ENCODE assay signal across 23 cellular contexts in genomic region chr22:35348703-35349102, GRCh38. TPM values are rescaled to one million over a fixed set of nuclear protein-coding genes. Genes with fewer than 3 reads are reported as not detected.
A peak's percentile ranks its signal among the peaks of the same experiment; 100 is the strongest.
DNase-seq lines count a peak whose midpoint lies in the region; ATAC-seq, FAIRE-seq and TF ChIP-seq lines count a peak whose summit lies in the region.
"Had no signal": no experiment of that assay in that cellular context is flagged by ENCODE, and none has a peak within 500 bp of the region (broad histone marks: within the 10 kb centered on the region; RNA-seq: fewer than 3 reads in every experiment).

No MANE protein-coding gene starts in this region.

- H3K36me3 ChIP-seq in K562 (ENCODE audit: control insufficient read depth, insufficient read depth, low read length): no peaks in the 10 kb centered on the region
- peaks cover 41 to 49% of the 10 kb centered on the region in 2 experiments for H3K36me3 ChIP-seq in mesenchymal stem cell (ENCODE audit: control insufficient read depth in 1 of 2, insufficient read depth in 2 of 2, low read depth in 1 of 2, low read length in 2 of 2)
- no peaks in the 10 kb centered on the region for H3K36me3 ChIP-seq in uterus

- H3K36me3 Mint-ChIP-seq in immature natural killer cell (peaks cover 0 to 5% (median 0%) of the 10 kb centered on the region in 3 donors), endothelial cell (ENCODE audit: low read depth, unreplicated experiment) (no peaks in the 10 kb centered on the region)

- H3K4me3 Mint-ChIP-seq in immature natural killer cell: no peak overlapping the region
- H3K4me3 Mint-ChIP-seq in endothelial cell (ENCODE audit: unreplicated experiment): no peak overlapping the region
- H3K4me3 Mint-ChIP-seq: CD14-positive monocyte had no signal

- H2BK120ac ChIP-seq in mesenchymal stem cell (ENCODE audit: low read depth, low read length): no peak overlapping the region

- H3K14ac ChIP-seq in mesenchymal stem cell (ENCODE audit: low read length in 2 of 2): no peak overlapping the region

- no peak overlapping the region for H2BK12ac ChIP-seq in mesenchymal stem cell (ENCODE audit: low read length in 2 of 2)

- no peak for TF ChIP-seq EP300 in K562 (IDR thresholded peaks at IDR 0.05; ENCODE audit: low read length)

- POLR2A ChIA-PET in K562 (lab: Yijun Ruan, JAX): interaction anchor here (0.7 to 1.0 kb wide), 2 partner anchors 11 to 68 kb away, joined by 3 read pairs; no protein-coding TSS in a partner anchor

- no peak overlapping the region for H2AFZ ChIP-seq in K562 (ENCODE audit: low read depth, low read length)
- no peak overlapping the region for H2AFZ ChIP-seq in mesenchymal stem cell (ENCODE audit: low read depth, low read length)

- intact Hi-C loops in K562 (cut with micrococcal nuclease) (no loop called here), uterus (cut with DNase I; ENCODE audit: low total_unique reads) (no loop called here)

- no peaks in the 10 kb centered on the region for H3K79me1 ChIP-seq in mesenchymal stem cell (replicated peaks; ENCODE audit: low read length, poor library complexity, severe bottlenecking)

- H3K27me3 ChIP-seq in K562 (ENCODE audit: control insufficient read depth in 2 of 2, insufficient read depth in 2 of 2, low read length in 2 of 2) (no peaks in the 10 kb centered on the region), mesenchymal stem cell (ENCODE audit: control insufficient read depth in 1 of 2, insufficient read depth in 1 of 2, low read length in 2 of 2) (no peaks in the 10 kb centered on the region), uterus (no peaks in the 10 kb centered on the region)
- H3K27me3 ChIP-seq: Peyer's patch had no signal

- CTCF ChIA-PET in K562 (lab: Yijun Ruan, JAX; ENCODE audit: low intra/inter-chr PET ratio): no interaction called here

- H4K20me1 ChIP-seq in K562 (replicated peaks; ENCODE audit: control insufficient read depth, insufficient read depth, low read length): no peaks in the 10 kb centered on the region

- H3K9me3 ChIP-seq in K562 (replicated peaks; ENCODE audit: control insufficient read depth, insufficient read depth, low read depth, low read length) (no peaks in the 10 kb centered on the region), mesenchymal stem cell (ENCODE audit: control insufficient read depth, low read length) (no peaks in the 10 kb centered on the region), uterus (no peaks in the 10 kb centered on the region)
- H3K9me3 ChIP-seq: A549, Peyer's patch, SK-N-SH had no signal

- H3K27ac Mint-ChIP-seq in immature natural killer cell (no peak overlapping the region), endothelial cell (ENCODE audit: unreplicated experiment) (no peak overlapping the region)

- TF ChIP-seq POLR2A in K562 (conservative IDR thresholded peaks at IDR 0.05) (no peak), uterus (IDR thresholded peaks at IDR 0.05) (no peak)

- H3K27me3 Mint-ChIP-seq in immature natural killer cell (ENCODE audit: low read depth in 3 of 3): peaks cover 0 to 3% (median 0%) of the 10 kb centered on the region in 3 donors
- H3K27me3 Mint-ChIP-seq in endothelial cell (ENCODE audit: unreplicated experiment): peaks cover 3% of the 10 kb centered on the region

- TF ChIP-seq CTCF in K562 (IDR thresholded peaks at IDR 0.05 in 2 of 3, conservative IDR thresholded peaks at IDR 0.05 in 1 of 3; ENCODE audit: insufficient read depth in 2 of 3, low read depth in 1 of 3, low read length in 3 of 3) (no peak), uterus (IDR thresholded peaks at IDR 0.05) (no peak), endothelial cell (IDR thresholded peaks at IDR 0.05; ENCODE audit: unreplicated experiment) (no peak)

- H3K79me2 ChIP-seq in K562 (ENCODE audit: control insufficient read depth, insufficient read depth, low read length): no peaks in the 10 kb centered on the region

- no peak overlapping the region for H3K4ac ChIP-seq in mesenchymal stem cell (ENCODE audit: low read depth in 1 of 2, low read length in 2 of 2)

- H3K9ac ChIP-seq in K562 (ENCODE audit: insufficient read depth in 1 of 2, low read depth in 2 of 2, low read length in 2 of 2) (no peak overlapping the region), mesenchymal stem cell (ENCODE audit: low read length) (no peak overlapping the region)
- H3K9ac ChIP-seq: KMS-11, SK-N-SH had no signal

- H3K23ac ChIP-seq in mesenchymal stem cell (ENCODE audit: low read length in 2 of 2): no peak overlapping the region

- no peak for FAIRE-seq in K562 (lab: Jason Lieb, UNC)
- FAIRE-seq: A549, GM18507, H54, HTR-8/SVneo had no signal

- no peak for ATAC-seq in K562
- ATAC-seq: A549 had no signal

- no CpG with 5 or more reads among the region's 5 CpGs for WGBS in K562 (ENCODE audit: insufficient coverage, low coverage, missing lambda C conversion rate)
- WGBS in mesenchymal stem cell: 86% methylated on average over 5 of the region's 5 CpGs

- H3K4me1 ChIP-seq in K562 (replicated peaks in 1 of 2; ENCODE audit: control insufficient read depth in 2 of 2, insufficient read depth in 2 of 2, low read length in 2 of 2) (peaks cover 5 to 23% of the 10 kb centered on the region in 2 experiments; a peak in 4 of 5 replicates), mesenchymal stem cell (ENCODE audit: control insufficient read depth, insufficient read depth, low read depth, low read length) (peaks cover 32% of the 10 kb centered on the region), uterus (peaks cover 0 to 10% of the 10 kb centered on the region in 2 donors)

- no peak overlapping the region for H2BK5ac ChIP-seq in mesenchymal stem cell (ENCODE audit: low read depth, low read length, poor library complexity, severe bottlenecking)

- peak overlapping the region; percentile 2 for H2AK5ac ChIP-seq in mesenchymal stem cell (ENCODE audit: low read length, severe bottlenecking)

- no peak for TF ChIP-seq RAD21 in K562 (CRISPR knock-in tag; conservative IDR thresholded peaks at IDR 0.05 in 1 of 2, IDR thresholded peaks at IDR 0.05 in 1 of 2)

- H4K91ac ChIP-seq in mesenchymal stem cell (ENCODE audit: low read length): no peak overlapping the region

- H3K9me3 Mint-ChIP-seq in immature natural killer cell (no peaks in the 10 kb centered on the region), endothelial cell (ENCODE audit: unreplicated experiment) (no peaks in the 10 kb centered on the region)

- H3K4me1 Mint-ChIP-seq in immature natural killer cell: peaks cover 17 to 25% of the 10 kb centered on the region in 2 donors
- peaks cover 4% of the 10 kb centered on the region for H3K4me1 Mint-ChIP-seq in endothelial cell (ENCODE audit: unreplicated experiment)

- no peak overlapping the region for H3K4me2 ChIP-seq in K562 (ENCODE audit: insufficient read depth, low read length)
- H3K4me2 ChIP-seq in mesenchymal stem cell (ENCODE audit: low read length, poor library complexity, severe bottlenecking): no peak overlapping the region
- H3K4me2 ChIP-seq: A549, KMS-11, SK-N-SH had no signal

- no TSS peak for BruUV-seq in K562 (replicated peaks; lab: Mats Ljungman, UMichigan)

- in situ Hi-C loops in K562 (cut with MboI) (no loop called here), G401 (cut with HindIII; ENCODE audit: low sequenced_read_pairs) (no loop called here)

- H3K18ac ChIP-seq in mesenchymal stem cell (ENCODE audit: low read depth in 1 of 2, low read length in 2 of 2): no peak overlapping the region

- H3K9me1 ChIP-seq in K562 (ENCODE audit: control insufficient read depth, insufficient read depth, low read length): no peaks in the 10 kb centered on the region

- H4K8ac ChIP-seq in mesenchymal stem cell (ENCODE audit: low read length): no peak overlapping the region

- H3K4me3 ChIP-seq in K562 (no peak overlapping the region), mesenchymal stem cell (ENCODE audit: insufficient read depth in 1 of 2, low read depth in 1 of 2, low read length in 2 of 2) (no peak overlapping the region), uterus (no peak overlapping the region)
- H3K4me3 ChIP-seq: A549, Peyer's patch had no signal

- H2BK15ac ChIP-seq in mesenchymal stem cell (ENCODE audit: low read depth, poor library complexity, severe bottlenecking): no peak overlapping the region

- H3K27ac ChIP-seq in K562 (ENCODE audit: extremely low read depth, low read depth, low read length) (no peak overlapping the region), mesenchymal stem cell (ENCODE audit: low read length, poor library complexity, severe bottlenecking) (no peak overlapping the region), uterus (no peak overlapping the region)
- H3K27ac ChIP-seq: A549, KMS-11, Peyer's patch had no signal

- peak; percentile 23 for DNase-seq in D341Med (ENCODE audit: low spot score)
- no peak for DNase-seq in K562 (ENCODE audit: extremely low read depth in 1 of 4, low spot score in 3 of 4)
- DNase-seq in mesenchymal stem cell: no peak
- no peak for DNase-seq in G401 (ENCODE audit: low spot score)
- no peak for DNase-seq in immature natural killer cell
- no peak for DNase-seq in uterus
- no peak for DNase-seq in endothelial cell (ENCODE audit: low spot score)
- DNase-seq: Calu3, DND-41, IMR-90, MM.1S, NCI-H2227 treated with DMSO at 0.1 percent for 48 hours, NCI-H510A, OCI-M1, Peyer's patch, SK-N-SH, SW 1271 had no signal

RNA-seq across cellular contexts. Expression of gene HMOX1, which starts 32.2 kb away (rescaled TPM):
- total RNA-seq in K562 (2011; cell fraction: chromatin; rRNA removed; ENCODE audit: low replicate concordance): not detected in 2 replicates
- not detected in 2 replicates for total RNA-seq in K562 (2011; cell fraction: nucleolus; rRNA removed)
- not detected in 2 replicates for total RNA-seq in K562 (2011; cell fraction: nucleoplasm; rRNA removed)
- total RNA-seq in K562 (2014; rRNA removed) (not detected in 2 replicates), K562 (2014; rRNA removed; fragmentation: Illumina TruSeq; extraction: Trizol) (not detected in 2 replicates), K562 (2015; rRNA removed; fragmentation: Illumina TruSeq; extraction: Trizol) (not detected in 2 replicates), K562 (2021) (0.20 TPM in 1 of 2 replicates, not detected in the other), uterus (10 to 100 TPM in 1 of 4 donors, 1 to 10 TPM in 2, under 1 TPM in 1; 0.51 to 13.8 (median 8.5) TPM), endothelial cell (ENCODE audit: unreplicated experiment) (17.5 TPM)
- polyA plus RNA-seq in K562 (2011; rRNA removed) (0.05 TPM in 1 of 2 replicates, not detected in the other), K562 (2014; fragmentation: Illumina TruSeq; extraction: Trizol) (not detected in 2 replicates), K562 (2014; fragmentation: Nextera tagmentation; extraction: Ambion mirVana) (not detected), K562 (2014; rRNA removed) (not detected in 2 replicates), immature natural killer cell (10 to 100 TPM in 2 of 3 donors, 1 to 10 TPM in 1; 5.3 to 12.8 (median 11.3) TPM)
- 0.04 and 0.21 TPM in 2 replicates for polyA plus RNA-seq in K562 (2011; cell fraction: cytosol; rRNA removed)
- polyA plus RNA-seq in K562 (2011; cell fraction: nucleus; rRNA removed): not detected in 2 replicates
- not detected in 2 replicates for polyA plus RNA-seq in K562 (2012)
- polyA minus RNA-seq in K562 (2011; rRNA and poly(A)+ RNA removed): not detected in 2 replicates
- not detected in 2 replicates for polyA minus RNA-seq in K562 (2011; cell fraction: cytosol; rRNA and poly(A)+ RNA removed)
- not detected in 2 replicates for polyA minus RNA-seq in K562 (2011; cell fraction: nucleus; rRNA and poly(A)+ RNA removed)
- polyA plus RNA-seq in mesenchymal stem cell (2013, experiment 1 of 2): 24.1 TPM
- 24.2 TPM for polyA plus RNA-seq in mesenchymal stem cell (2013, experiment 2 of 2)
- 63.1 and 71.6 TPM in 2 replicates for total RNA-seq in G401 (2014; rRNA removed; shearing (Covaris generic))

RNA-seq across cellular contexts. Expression of gene TOM1, which starts 49.0 kb away (rescaled TPM):
- total RNA-seq in K562 (2011; cell fraction: chromatin; rRNA removed; ENCODE audit: low replicate concordance): 30.6 and 79.2 TPM in 2 replicates
- total RNA-seq in K562 (2011; cell fraction: nucleolus; rRNA removed): 34.5 and 38.2 TPM in 2 replicates
- total RNA-seq in K562 (2011; cell fraction: nucleoplasm; rRNA removed): 39.4 and 44.0 TPM in 2 replicates
- total RNA-seq in K562 (2014; rRNA removed) (12.0 and 14.8 TPM in 2 replicates), K562 (2014; rRNA removed; fragmentation: Illumina TruSeq; extraction: Trizol) (5.9 and 6.3 TPM in 2 replicates), K562 (2015; rRNA removed; fragmentation: Illumina TruSeq; extraction: Trizol) (9.9 and 10.3 TPM in 2 replicates), K562 (2021) (12.6 and 13.7 TPM in 2 replicates), uterus (10 to 100 TPM; 21.3 to 66.7 (median 52.5) TPM), endothelial cell (ENCODE audit: unreplicated experiment) (32.0 TPM)
- polyA plus RNA-seq in K562 (2011; rRNA removed) (18.2 and 24.5 TPM in 2 replicates), K562 (2014; fragmentation: Illumina TruSeq; extraction: Trizol) (17.9 and 20.6 TPM in 2 replicates), K562 (2014; fragmentation: Nextera tagmentation; extraction: Ambion mirVana) (1 to 10 TPM in 1 of 2 experiments, under 1 TPM in 1; 0.64 to 1.2 TPM), K562 (2014; rRNA removed) (13.1 and 13.9 TPM in 2 replicates), immature natural killer cell (10 to 100 TPM; 24.5 to 31.2 (median 26.2) TPM)
- 25.1 and 29.3 TPM in 2 replicates for polyA plus RNA-seq in K562 (2011; cell fraction: cytosol; rRNA removed)
- polyA plus RNA-seq in K562 (2011; cell fraction: nucleus; rRNA removed): 23.6 and 26.8 TPM in 2 replicates
- polyA plus RNA-seq in K562 (2012): 13.4 and 27.6 TPM in 2 replicates
- polyA minus RNA-seq in K562 (2011; rRNA and poly(A)+ RNA removed): 18.7 and 31.6 TPM in 2 replicates
- 19.8 and 21.5 TPM in 2 replicates for polyA minus RNA-seq in K562 (2011; cell fraction: cytosol; rRNA and poly(A)+ RNA removed)
- polyA minus RNA-seq in K562 (2011; cell fraction: nucleus; rRNA and poly(A)+ RNA removed): 16.8 and 30.9 TPM in 2 replicates
- 48.3 TPM for polyA plus RNA-seq in mesenchymal stem cell (2013, experiment 1 of 2)
- 46.7 TPM for polyA plus RNA-seq in mesenchymal stem cell (2013, experiment 2 of 2)
- 43.7 and 47.5 TPM in 2 replicates for total RNA-seq in G401 (2014; rRNA removed; shearing (Covaris generic))

RNA-seq across cellular contexts. Expression of gene MCM5, which starts 51.2 kb away (rescaled TPM):
- total RNA-seq in K562 (2011; cell fraction: chromatin; rRNA removed; ENCODE audit: low replicate concordance): 102 and 198 TPM in 2 replicates
- 132 and 145 TPM in 2 replicates for total RNA-seq in K562 (2011; cell fraction: nucleolus; rRNA removed)
- 131 and 138 TPM in 2 replicates for total RNA-seq in K562 (2011; cell fraction: nucleoplasm; rRNA removed)
- 102 and 119 TPM in 2 replicates for total RNA-seq in K562 (2014; rRNA removed)
- total RNA-seq in K562 (2014; rRNA removed; fragmentation: Illumina TruSeq; extraction: Trizol): 35.3 and 53.6 TPM in 2 replicates
- 64.2 and 66.9 TPM in 2 replicates for total RNA-seq in K562 (2015; rRNA removed; fragmentation: Illumina TruSeq; extraction: Trizol)
- total RNA-seq in K562 (2021): 173 and 180 TPM in 2 replicates
- polyA plus RNA-seq in K562 (2011; rRNA removed): 66.1 and 116 TPM in 2 replicates
- polyA plus RNA-seq in K562 (2011; cell fraction: cytosol; rRNA removed): 55.6 and 87.5 TPM in 2 replicates
- 193 and 217 TPM in 2 replicates for polyA plus RNA-seq in K562 (2011; cell fraction: nucleus; rRNA removed)
- polyA plus RNA-seq in K562 (2012): 118 and 169 TPM in 2 replicates
- polyA plus RNA-seq in K562 (2014; fragmentation: Illumina TruSeq; extraction: Trizol): 65.1 and 91.4 TPM in 2 replicates
- 10 to 100 TPM in 1 of 2 experiments, 1 to 10 TPM in 1; 5.6 to 11.8 TPM for polyA plus RNA-seq in K562 (2014; fragmentation: Nextera tagmentation; extraction: Ambion mirVana)
- 72.4 and 73.5 TPM in 2 replicates for polyA plus RNA-seq in K562 (2014; rRNA removed)
- polyA minus RNA-seq in K562 (2011; rRNA and poly(A)+ RNA removed): 76.7 and 97.6 TPM in 2 replicates
- 111 and 112 TPM in 2 replicates for polyA minus RNA-seq in K562 (2011; cell fraction: cytosol; rRNA and poly(A)+ RNA removed)
- polyA minus RNA-seq in K562 (2011; cell fraction: nucleus; rRNA and poly(A)+ RNA removed): 71.9 and 112 TPM in 2 replicates
- 6.9 TPM for polyA plus RNA-seq in mesenchymal stem cell (2013, experiment 1 of 2)
- polyA plus RNA-seq in mesenchymal stem cell (2013, experiment 2 of 2): 7.5 TPM
- total RNA-seq in G401 (2014; rRNA removed; shearing (Covaris generic)): 131 and 200 TPM in 2 replicates
- polyA plus RNA-seq in immature natural killer cell: 10 to 100 TPM; 39.0 to 65.3 (median 45.7) TPM
- 10 to 100 TPM; 15.9 to 60.6 (median 40.3) TPM for total RNA-seq in uterus
- 80.9 TPM for total RNA-seq in endothelial cell (ENCODE audit: unreplicated experiment)
